In genomic region chr16:87983416-87984097, GRCh38 we compare ENCODE assay signal across 8 cellular contexts. TPM values are rescaled to one million over a fixed set of nuclear protein-coding genes. Genes with fewer than 3 reads are reported as not detected.
DNase-seq lines count a peak whose midpoint lies in the region; ATAC-seq, FAIRE-seq and TF ChIP-seq lines count a peak whose summit lies in the region.
"Not testable (repeated sequence)": the region's sequence is repeated elsewhere in the genome, so short reads cannot be mapped to it uniquely, and the experiment has no call there.

No MANE protein-coding gene starts in this region.

- peaks cover 66% of the 10 kb centered on the region for H3K4me1 Mint-ChIP-seq in activated T-cell treated with anti-CD3 and anti-CD28 coated beads, Interleukin-2, amount 50 U/mL, for 4 hours (ENCODE audit: low read depth)

- not testable (repeated sequence) for TF ChIP-seq POLR2A in GM12891 (IDR thresholded peaks at IDR 0.05; ENCODE audit: low read depth, low read length)

- H3K9me3 ChIP-seq in OCI-LY3 (ENCODE audit: insufficient read depth, low read length), result not testable (repeated sequence)

- not testable (repeated sequence) for H3K79me2 ChIP-seq in OCI-LY3 (ENCODE audit: low read length)

- H4K20me1 ChIP-seq in OCI-LY3 (ENCODE audit: insufficient read depth, low read length), result not testable (repeated sequence)

- ATAC-seq in activated T-cell treated with anti-CD3 and anti-CD28 coated beads, Interleukin-2, amount 50 U/mL, for 4 hours, result peak; percentile 63 to 82
- peak; percentile 70 for ATAC-seq in Right ventricle myocardium inferior

- not testable (repeated sequence) for H3K27me3 Mint-ChIP-seq in activated T-cell treated with anti-CD3 and anti-CD28 coated beads, Interleukin-2, amount 50 U/mL, for 4 hours (ENCODE audit: low read depth)

- peak overlapping the region; percentile 39; the same call in 1 of the 2 replicates for H3K9ac ChIP-seq in OCI-LY3 (ENCODE audit: low read length)

- not testable (repeated sequence) for H3K9me3 Mint-ChIP-seq in activated T-cell treated with anti-CD3 and anti-CD28 coated beads, Interleukin-2, amount 50 U/mL, for 4 hours

- not testable (repeated sequence) for H3K4me3 ChIP-seq in AG09309 (ENCODE audit: control insufficient read depth, low read depth, low read length); cardiac fibroblast (replicated peaks in 1 of 2; ENCODE audit: low read depth in 2 of 2, low read length in 2 of 2)
- peak overlapping the region; percentile 24; the same call in 1 of the 2 replicates for H3K4me3 ChIP-seq in OCI-LY3 (ENCODE audit: low read length)

- H3K27me3 ChIP-seq in OCI-LY3 (ENCODE audit: low read depth, low read length), result not testable (repeated sequence)

- peak overlapping the region; percentile 59 for H3K4me2 ChIP-seq in OCI-LY3 (ENCODE audit: low read length)

- peak overlapping the region; percentile 63 for H3K27ac ChIP-seq in OCI-LY3 (ENCODE audit: low read length)

- intact Hi-C loops in Right ventricle myocardium inferior (cut with DNase I), result loop anchor here (10.0 kb wide), 1 partner anchor 451 kb away; no protein-coding TSS in a partner anchor

- DNase-seq in AG09309 (ENCODE audit: low read depth); GM12891 (ENCODE audit: insufficient read length, low spot score); activated T-cell treated with anti-CD3 and anti-CD28 coated beads, Interleukin-2, amount 50 U/mL, for 4 hours; Right ventricle myocardium inferior (ENCODE audit: missing footprints): not testable (repeated sequence)
- DNase-seq in cardiac fibroblast (ENCODE audit: low read depth in 2 of 2) (peak; percentile 20 to 51), midbrain (lab: John Stamatoyannopoulos, UW) (peak; percentile 18)
- DNase-seq in stimulated activated CD4-positive, alpha-beta T cell treated with anti-CD3 and anti-CD28 coated beads, Interleukin-15, amount 100 ng/mL, for 24 hours, result peak; percentile 57

- H3K4me3 Mint-ChIP-seq in activated T-cell treated with anti-CD3 and anti-CD28 coated beads, Interleukin-2, amount 50 U/mL, for 4 hours, result not testable (repeated sequence)

- H3K36me3 Mint-ChIP-seq in activated T-cell treated with anti-CD3 and anti-CD28 coated beads, Interleukin-2, amount 50 U/mL, for 4 hours (ENCODE audit: insufficient read depth), result peaks cover 46% of the 10 kb centered on the region

- FAIRE-seq in GM12891 (lab: Jason Lieb, UNC), result peak; percentile 78

- not testable (repeated sequence) for H3K36me3 ChIP-seq in OCI-LY3 (replicated peaks; ENCODE audit: low read depth, low read length)

- TF ChIP-seq CTCF in AG09309 (IDR thresholded peaks at IDR 0.05; ENCODE audit: control insufficient read depth, insufficient read depth, low read depth, low read length, missing control alignments) (peak; percentile 56), OCI-LY3 (IDR thresholded peaks at IDR 0.05; ENCODE audit: low read depth, low read length) (peak; percentile 53), cardiac fibroblast (IDR thresholded peaks at IDR 0.05; ENCODE audit: low read depth, low read length) (peak; percentile 52)

- H2AFZ ChIP-seq in OCI-LY3 (ENCODE audit: low read depth, low read length), result not testable (repeated sequence)

- peaks cover 31% of the 10 kb centered on the region for H3K4me1 ChIP-seq in OCI-LY3 (ENCODE audit: low read length)

RNA-seq across cellular contexts. Expression of gene BANP, which starts 32.3 kb away (rescaled TPM):
- 11.9 TPM for polyA plus RNA-seq in GM12891 (2012; ENCODE audit: low read depth, missing spikeins)
- total RNA-seq in activated T-cell treated with anti-CD3 and anti-CD28 coated beads, Interleukin-2, amount 50 U/mL, for 4 hours, result 10 to 100 TPM; 25.2 to 29.4 (median 25.9) TPM
- 12.8 TPM for total RNA-seq in Right ventricle myocardium inferior

RNA-seq across cellular contexts. Expression of gene CA5A, which starts 47.2 kb away (rescaled TPM):
- 0.09 TPM for polyA plus RNA-seq in GM12891 (2012; ENCODE audit: low read depth, missing spikeins)
- under 1 TPM in 1 of 3 donors, not detected in 2; 0.43 TPM for total RNA-seq in activated T-cell treated with anti-CD3 and anti-CD28 coated beads, Interleukin-2, amount 50 U/mL, for 4 hours
- not detected for total RNA-seq in Right ventricle myocardium inferior
